33 cellular contexts compared by ENCODE assay signal in genomic region chr11:16322190-16322589, GRCh38. TPM values are rescaled to one million over a fixed set of nuclear protein-coding genes. Genes with fewer than 3 reads are reported as not detected.
"Had no signal": no experiment of that assay in that cellular context is flagged by ENCODE, and none has a peak within 500 bp of the region (broad histone marks: within the 10 kb centered on the region; RNA-seq: fewer than 3 reads in every experiment).

No MANE protein-coding gene starts in this region.

- H3K36me3 ChIP-seq: adrenal gland, ascending aorta, brain microvascular endothelial cell, breast epithelium, cardiac muscle cell had no signal

- ATAC-seq: activated naive CD4-positive, alpha-beta T cell treated with anti-CD3 and anti-CD28 coated beads, Interleukin-2, amount 50 U/mL, for 72 hours; activated naive CD8-positive, alpha-beta T cell treated with anti-CD3 and anti-CD28 coated beads, Interleukin-2, amount 50 U/mL, for 24 hours; activated T-cell treated with anti-CD3 and anti-CD28 coated beads, Interleukin-2, amount 50 U/mL, for 4 hours; activated T-cell treated with anti-CD3 and anti-CD28 coated beads, Interleukin-2, amount 50 U/mL, for 72 hours; activated T-helper 17 cell treated with anti-CD3 and anti-CD28 coated beads, Interleukin-2, amount 50 U/mL, for 72 hours; body of pancreas had no signal

- H3K27me3 ChIP-seq: adrenal gland, ascending aorta, body of pancreas, brain microvascular endothelial cell, breast epithelium, cardiac muscle cell had no signal

- DNase-seq: activated effector memory CD4-positive, alpha-beta T cell treated with anti-CD3 and anti-CD28 coated beads, Interleukin-2, amount 50 U/mL, for 16 hours; activated effector memory CD4-positive, alpha-beta T cell treated with Interleukin-2 at 50 U/mL for 16 hours; activated gamma-delta T cell; activated gamma-delta T cell treated with Interleukin-2 at 50 U/mL for 16 hours; activated naive CD4-positive, alpha-beta T cell; activated naive CD4-positive, alpha-beta T cell treated with anti-CD3 and anti-CD28 coated beads for 36 hours; activated naive CD4-positive, alpha-beta T cell treated with anti-CD3 and anti-CD28 coated beads, Interleukin-2, amount 10 ng/mL, durations not matched to agents 7 days and 5 days; activated naive CD4-positive, alpha-beta T cell treated with anti-CD3 and anti-CD28 coated beads, Interleukin-2, amount 50 U/mL, for 16 hours; activated naive CD4-positive, alpha-beta T cell treated with Interleukin-2 at 50 U/mL for 16 hours; activated naive CD8-positive, alpha-beta T cell treated with anti-CD3 and anti-CD28 coated beads for 36 hours; activated naive CD8-positive, alpha-beta T cell treated with anti-CD3 and anti-CD28 coated beads, Interleukin-2, amount 10 ng/mL, durations not matched to agents 7 days and 5 days; activated naive CD8-positive, alpha-beta T cell treated with anti-CD3 and anti-CD28 coated beads, Interleukin-2, amount 50 U/mL, for 24 hours; activated T-cell treated with anti-CD3 and anti-CD28 coated beads, Interleukin-2, amount 50 U/mL, for 4 hours; activated T-cell treated with anti-CD3 and anti-CD28 coated beads, Interleukin-2, amount 50 U/mL, for 48 hours; activated T-cell treated with anti-CD3 and anti-CD28 coated beads, Interleukin-2, amount 50 U/mL, for 72 hours; adrenal gland; amniotic stem cell; amygdala; anterior cingulate cortex; aorta; body of pancreas; brain microvascular endothelial cell; caudate nucleus; central memory CD4-positive, alpha-beta T cell; cerebellar nuclear complex had no signal

- H3K9me3 ChIP-seq: adrenal gland, ascending aorta, body of pancreas, breast epithelium had no signal

- H3K4me3 ChIP-seq: adrenal gland, ascending aorta, body of pancreas, breast epithelium, cardiac muscle cell had no signal

- H3K4me1 ChIP-seq: adrenal gland, ascending aorta, body of pancreas, breast epithelium had no signal

- H3K27ac ChIP-seq: adrenal gland, ascending aorta, body of pancreas, brain microvascular endothelial cell, breast epithelium, cardiac muscle cell had no signal

- FAIRE-seq: astrocyte, bronchial epithelial cell had no signal

RNA-seq across cellular contexts. Expression of gene SOX6, which starts 34.2 kb away (rescaled TPM):
- total RNA-seq: activated naive CD4-positive, alpha-beta T cell treated with anti-CD3 and anti-CD28 coated beads for 36 hours; activated naive CD4-positive, alpha-beta T cell treated with anti-CD3 and anti-CD28 coated beads, Interleukin-2, amount 50 U/mL, for 72 hours; activated naive CD8-positive, alpha-beta T cell treated with anti-CD3 and anti-CD28 coated beads, Interleukin-2, amount 10 ng/mL, durations not matched to agents 7 days and 5 days; activated T-helper 1 cell treated with anti-CD3 and anti-CD28 coated beads, Interleukin-12 subunit alpha, Interleukin-12 subunit beta, Interleukin-2, Interleukin-4 antibody, amounts not matched to agents 30 ng/mL and 10 ng/mL and 1 ng/mL, durations not matched to agents 14 hours and 24 hours and 36 hours had no signal
